8 cellular contexts compared by ENCODE assay signal in genomic region chr13:24512208-24513068, GRCh38. TPM values are rescaled to one million over a fixed set of nuclear protein-coding genes. Genes with fewer than 3 reads are reported as not detected.
DNase-seq lines count a peak whose midpoint lies in the region; ATAC-seq and TF ChIP-seq lines count a peak whose summit lies in the region.

Gene PARP4, minus strand, starts transcription at chr13:24512778. Its CDS starts 9,002 bp downstream, at chr13:24503776.

- no peaks in the 10 kb centered on the region for H3K27me3 ChIP-seq in CD4-positive, alpha-beta T cell (ENCODE audit: control insufficient read depth, insufficient read depth, low read length)
- H3K27me3 ChIP-seq in endocrine pancreas (ENCODE audit: control insufficient read depth, insufficient read depth, low read length): no peaks in the 10 kb centered on the region

- H3K9ac ChIP-seq in endocrine pancreas (ENCODE audit: control insufficient read depth, insufficient read depth, low read length): peak within 1 kb of the TSS; percentile 89

- peaks cover 27% of the 10 kb centered on the region for H3K36me3 Mint-ChIP-seq in CD4-positive, alpha-beta T cell (ENCODE audit: low read depth)

- H3K4me1 ChIP-seq in endocrine pancreas (ENCODE audit: control insufficient read depth, insufficient read depth, low read length): no peaks in the 10 kb centered on the region

- H3K9me3 Mint-ChIP-seq in CD4-positive, alpha-beta T cell: no peaks in the 10 kb centered on the region

- no peaks in the 10 kb centered on the region for H3K27me3 Mint-ChIP-seq in CD4-positive, alpha-beta T cell

- H3K9me3 ChIP-seq in CD4-positive, alpha-beta T cell (ENCODE audit: control insufficient read depth, low read length): no peaks in the 10 kb centered on the region
- H3K9me3 ChIP-seq in endocrine pancreas (ENCODE audit: control insufficient read depth, low read length): no peaks in the 10 kb centered on the region

- H3K4me3 Mint-ChIP-seq in CD4-positive, alpha-beta T cell: peak within 1 kb of the TSS; percentile 88

- H3K36me3 ChIP-seq in endocrine pancreas (ENCODE audit: control insufficient read depth, insufficient read depth, low read length): no peaks in the 10 kb centered on the region

- H3K27ac Mint-ChIP-seq in CD4-positive, alpha-beta T cell: peak within 1 kb of the TSS; percentile 86

- CTCF ChIA-PET in CD4-positive, alpha-beta T cell (lab: Charles Lee): no interaction called here

- POLR2A ChIA-PET in CD4-positive, alpha-beta T cell (lab: Charles Lee): interaction anchor here (0.8 to 2.1 kb wide), 5 partner anchors 93 to 258 kb away, joined by 3 to 7 read pairs (median 3); no protein-coding TSS in a partner anchor

- DNase-seq in CD4-positive, alpha-beta T cell: peak; percentile 39 to 70 (median 54)
- peak; percentile 77 for DNase-seq in NOMO-1 treated with dmso at 0.1 percent for 144 hours (lab: John Stamatoyannopoulos, UW; ENCODE audit: unreplicated experiment)
- peak; percentile 27 to 36 for DNase-seq in activated CD8-positive, alpha-beta memory T cell treated with anti-CD3 and anti-CD28 coated beads for 4 hours (ENCODE audit: low read depth in 2 of 2)
- peak; percentile 93 for DNase-seq in mesenteric fat pad (ENCODE audit: low spot score)
- DNase-seq in stimulated activated CD8-positive, alpha-beta memory T cell treated with anti-CD3 and anti-CD28 coated beads, Interleukin-15, amount 100 ng/mL, for 48 hours (ENCODE audit: low read depth in 2 of 2): peak; percentile 61 to 65

- peak; percentile 75 for ATAC-seq in CD4-positive, alpha-beta T cell (ENCODE audit: poor library complexity)
- ATAC-seq in GM19351 (IDR thresholded peaks at IDR 0.05; ENCODE audit: unreplicated experiment) (peak; percentile 67), HG03469 (IDR thresholded peaks at IDR 0.05; ENCODE audit: unreplicated experiment) (peak; percentile 55)

- peak within 1 kb of the TSS; percentile 92 for H3K4me3 ChIP-seq in endocrine pancreas (ENCODE audit: control insufficient read depth, insufficient read depth, low read length)

- H3K27ac ChIP-seq in CD4-positive, alpha-beta T cell (ENCODE audit: low read depth, low read length): peak within 1 kb of the TSS; percentile 72

- intact Hi-C loops in CD4-positive, alpha-beta T cell (cut with DNase I, micrococcal nuclease): loop anchor here (5.0 to 10.0 kb wide), 2 partner anchors 45 to 772 kb away; partner anchors contain the start of gene MTMR6 (in 1 of the 2)

- peaks cover 31% of the 10 kb centered on the region for H3K4me1 Mint-ChIP-seq in CD4-positive, alpha-beta T cell (ENCODE audit: low read depth)

- no peak for TF ChIP-seq CTCF in CD4-positive, alpha-beta T cell (IDR thresholded peaks at IDR 0.05)

RNA-seq across cellular contexts. Expression of gene PARP4, which starts in this region (rescaled TPM):
- total RNA-seq in CD4-positive, alpha-beta T cell: 10 to 100 TPM; 29.5 to 29.6 TPM
- total RNA-seq in mesenteric fat pad: 42.3 TPM

Comparison
In these comparisons a context has a peak if more than half of its experiments do, and no peak if none do; other contexts are left out.
1. Peak in every context shown above with its lines: DNase-seq, ATAC-seq, H3K4me3 ChIP-seq and H3K27ac ChIP-seq.
2. DNase-seq: peak in every context shown above with its lines; median percentile 93 in mesenteric fat pad; 77 in NOMO-1 treated with dmso at 0.1 percent for 144 hours; 63 in stimulated activated CD8-positive, alpha-beta memory T cell treated with anti-CD3 and anti-CD28 coated beads, Interleukin-15, amount 100 ng/mL, for 48 hours; 54 in CD4-positive, alpha-beta T cell; 32 in activated CD8-positive, alpha-beta memory T cell treated with anti-CD3 and anti-CD28 coated beads for 4 hours.